In the genomic region with DNA sequence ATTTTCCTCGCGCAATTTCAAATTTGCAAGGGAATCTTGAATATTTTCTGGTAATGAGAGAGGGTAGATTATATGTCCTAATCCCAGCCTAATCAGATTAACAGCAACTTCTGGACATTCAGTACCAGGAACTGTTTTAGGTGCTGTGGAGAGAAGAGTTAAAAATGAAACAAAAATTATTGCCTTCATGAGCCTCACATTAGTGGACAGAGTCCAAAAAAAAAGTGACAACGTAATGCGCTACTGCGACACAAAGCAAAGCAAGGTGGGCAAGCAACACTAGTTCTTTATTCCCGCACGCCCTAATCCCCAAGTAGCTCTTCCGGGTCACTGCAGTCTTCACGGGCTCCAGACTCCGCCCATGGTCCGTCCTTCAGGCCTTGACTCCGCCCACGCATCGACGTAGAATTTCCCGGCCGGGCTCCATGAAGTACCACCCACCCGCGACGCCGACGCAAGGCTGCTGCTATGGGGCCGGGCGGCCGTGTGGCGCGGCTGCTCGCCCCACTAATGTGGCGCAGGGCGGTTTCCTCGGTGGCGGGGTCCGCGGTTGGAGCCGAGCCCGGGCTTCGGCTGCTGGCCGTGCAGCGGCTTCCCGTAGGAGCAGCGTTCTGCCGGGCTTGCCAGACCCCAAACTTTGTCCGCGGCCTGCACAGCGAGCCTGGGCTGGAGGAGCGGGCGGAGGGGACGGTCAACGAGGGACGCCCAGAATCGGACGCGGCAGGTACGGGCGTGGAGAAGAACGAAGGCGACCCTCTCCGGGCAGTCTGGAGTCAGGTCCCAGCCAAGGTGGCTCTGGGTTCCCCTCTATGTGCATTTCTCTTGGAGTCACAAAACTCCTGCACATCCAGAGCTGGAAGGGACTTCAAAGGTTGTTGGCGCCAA, we compare ENCODE assay signal across 1 cellular context.
TF ChIP-seq lines count a peak whose summit lies in the region.

Gene MALSU1 (plus strand): TSS at position 455 of the 885 bp plus-strand sequence. CDS start 14 bp downstream, at position 469.

TF ChIP-seq in HepG2, 621 proteins besides CTCF, POLR2A, EP300 and RAD21 (continued from another document and continues in another):
- TF ChIP-seq ZNF609 (CRISPR knock-in tag; IDR thresholded peaks at IDR 0.05; ENCODE audit: borderline replicate concordance), result no peak
- no peak for TF ChIP-seq ZNF567 (CRISPR knock-in tag; IDR thresholded peaks at IDR 0.05; ENCODE audit: borderline replicate concordance)
- no peak for TF ChIP-seq ZNF3 (CRISPR knock-in tag; IDR thresholded peaks at IDR 0.05)
- TF ChIP-seq TARDBP (CRISPR knock-in tag; IDR thresholded peaks at IDR 0.05), result peak; percentile 61
- TF ChIP-seq KAT2B (IDR thresholded peaks at IDR 0.05; ENCODE audit: borderline replicate concordance, low read depth, low read length), result no peak
- TF ChIP-seq ETV6 (CRISPR knock-in tag; conservative IDR thresholded peaks at IDR 0.05), result no peak; the same call in 1 of the 2 replicates
- TF ChIP-seq, protein P1, sequence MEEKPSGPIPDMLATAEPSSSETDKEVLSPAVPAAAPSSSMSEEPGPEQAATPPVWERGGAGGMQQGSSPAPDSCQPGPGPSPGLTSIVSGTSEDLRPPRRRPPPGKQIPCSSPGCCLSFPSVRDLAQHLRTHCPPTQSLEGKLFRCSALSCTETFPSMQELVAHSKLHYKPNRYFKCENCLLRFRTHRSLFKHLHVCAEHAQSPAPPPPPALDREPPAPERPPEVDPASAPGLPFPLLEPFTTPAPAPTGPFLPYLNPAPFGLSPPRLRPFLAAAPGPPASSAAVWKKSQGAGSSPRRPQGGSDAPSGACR (CRISPR knock-in tag; IDR thresholded peaks at IDR 0.05), result no peak
- TF ChIP-seq HIVEP1 (CRISPR knock-in tag; IDR thresholded peaks at IDR 0.05), result no peak; the same call in 1 of the 2 replicates
- TF ChIP-seq IRX3 (CRISPR knock-in tag; IDR thresholded peaks at IDR 0.05; ENCODE audit: borderline replicate concordance, low read depth), result no peak
- TF ChIP-seq HHEX (CRISPR knock-in tag; IDR thresholded peaks at IDR 0.05), result no peak
- peak; percentile 73; the same call in 1 of the 2 replicates for TF ChIP-seq SALL2 (CRISPR knock-in tag; IDR thresholded peaks at IDR 0.05)
- TF ChIP-seq ZNF232 (CRISPR knock-in tag; IDR thresholded peaks at IDR 0.05; ENCODE audit: borderline replicate concordance), result peak; percentile 23; the same call in 1 of the 2 replicates
- TF ChIP-seq, protein P2, sequence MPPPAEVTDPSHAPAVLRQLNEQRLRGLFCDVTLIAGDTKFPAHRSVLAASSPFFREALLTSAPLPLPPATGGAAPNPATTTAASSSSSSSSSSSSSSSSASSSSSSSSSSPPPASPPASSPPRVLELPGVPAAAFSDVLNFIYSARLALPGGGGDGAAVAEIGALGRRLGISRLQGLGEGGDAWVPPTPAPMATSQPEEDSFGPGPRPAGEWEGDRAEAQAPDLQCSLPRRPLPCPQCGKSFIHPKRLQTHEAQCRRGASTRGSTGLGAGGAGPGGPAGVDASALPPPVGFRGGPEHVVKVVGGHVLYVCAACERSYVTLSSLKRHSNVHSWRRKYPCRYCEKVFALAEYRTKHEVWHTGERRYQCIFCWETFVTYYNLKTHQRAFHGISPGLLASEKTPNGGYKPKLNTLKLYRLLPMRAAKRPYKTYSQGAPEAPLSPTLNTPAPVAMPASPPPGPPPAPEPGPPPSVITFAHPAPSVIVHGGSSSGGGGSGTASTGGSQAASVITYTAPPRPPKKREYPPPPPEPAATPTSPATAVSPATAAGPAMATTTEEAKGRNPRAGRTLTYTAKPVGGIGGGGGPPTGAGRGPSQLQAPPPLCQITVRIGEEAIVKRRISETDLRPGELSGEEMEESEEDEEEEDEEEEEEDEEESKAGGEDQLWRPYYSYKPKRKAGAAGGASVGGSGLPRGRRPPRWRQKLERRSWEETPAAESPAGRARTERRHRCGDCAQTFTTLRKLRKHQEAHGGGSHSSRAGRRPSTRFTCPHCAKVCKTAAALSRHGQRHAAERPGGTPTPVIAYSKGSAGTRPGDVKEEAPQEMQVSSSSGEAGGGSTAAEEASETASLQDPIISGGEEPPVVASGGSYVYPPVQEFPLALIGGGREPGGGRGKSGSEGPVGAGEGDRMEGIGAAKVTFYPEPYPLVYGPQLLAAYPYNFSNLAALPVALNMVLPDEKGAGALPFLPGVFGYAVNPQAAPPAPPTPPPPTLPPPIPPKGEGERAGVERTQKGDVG (CRISPR knock-in tag; IDR thresholded peaks at IDR 0.05; ENCODE audit: borderline replicate concordance), result no peak
- TF ChIP-seq RNF2 (conservative IDR thresholded peaks at IDR 0.05; ENCODE audit: low read depth), result 0 out of 2 replicates have a peak, but pooled peaks have one; percentile 26
- no peak for TF ChIP-seq ZFP36L1 (CRISPR knock-in tag; IDR thresholded peaks at IDR 0.05)
- TF ChIP-seq CAMTA2 (CRISPR knock-in tag; IDR thresholded peaks at IDR 0.05; ENCODE audit: borderline replicate concordance), result no peak
- TF ChIP-seq ZNF879 (CRISPR knock-in tag; IDR thresholded peaks at IDR 0.05), result no peak; the same call in 1 of the 2 replicates
- no peak for TF ChIP-seq ZSCAN20 (CRISPR knock-in tag; IDR thresholded peaks at IDR 0.05; ENCODE audit: borderline replicate concordance)
- TF ChIP-seq AKAP8 (CRISPR knock-in tag; IDR thresholded peaks at IDR 0.05), result no peak
- TF ChIP-seq NRL (CRISPR knock-in tag; IDR thresholded peaks at IDR 0.05; ENCODE audit: borderline replicate concordance), result peak; percentile 84; the same call in 1 of the 2 replicates
- TF ChIP-seq NR2F2 (IDR thresholded peaks at IDR 0.05; ENCODE audit: borderline replicate concordance, low read depth), result peak; percentile 15; the same call in 1 of the 2 replicates
- no peak for TF ChIP-seq DBP (CRISPR knock-in tag; IDR thresholded peaks at IDR 0.05; ENCODE audit: not compliant biosample characterization)
- TF ChIP-seq ZNF749 (CRISPR knock-in tag; IDR thresholded peaks at IDR 0.05; ENCODE audit: borderline replicate concordance), result 0 out of 2 replicates have a peak, but pooled peaks have one; percentile 18
- TF ChIP-seq, protein P3, sequence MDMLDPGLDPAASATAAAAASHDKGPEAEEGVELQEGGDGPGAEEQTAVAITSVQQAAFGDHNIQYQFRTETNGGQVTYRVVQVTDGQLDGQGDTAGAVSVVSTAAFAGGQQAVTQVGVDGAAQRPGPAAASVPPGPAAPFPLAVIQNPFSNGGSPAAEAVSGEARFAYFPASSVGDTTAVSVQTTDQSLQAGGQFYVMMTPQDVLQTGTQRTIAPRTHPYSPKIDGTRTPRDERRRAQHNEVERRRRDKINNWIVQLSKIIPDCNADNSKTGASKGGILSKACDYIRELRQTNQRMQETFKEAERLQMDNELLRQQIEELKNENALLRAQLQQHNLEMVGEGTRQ (IDR thresholded peaks at IDR 0.05; ENCODE audit: low read depth, low read length), result no peak
- TF ChIP-seq, protein P3 (CRISPR knock-in tag; IDR thresholded peaks at IDR 0.05; ENCODE audit: borderline replicate concordance), result no peak; the same call in 1 of the 2 replicates
- TF ChIP-seq ZNF383 (CRISPR knock-in tag; IDR thresholded peaks at IDR 0.05; ENCODE audit: borderline replicate concordance), result no peak
- TF ChIP-seq ZNF17 (CRISPR knock-in tag; IDR thresholded peaks at IDR 0.05), result no peak
- TF ChIP-seq ZNF318 (CRISPR knock-in tag; IDR thresholded peaks at IDR 0.05), result 0 out of 2 replicates have a peak, but pooled peaks have one; percentile 69
- no peak for TF ChIP-seq ZNF432 (CRISPR knock-in tag; IDR thresholded peaks at IDR 0.05; ENCODE audit: borderline replicate concordance)
- TF ChIP-seq HDAC1 (CRISPR knock-in tag; IDR thresholded peaks at IDR 0.05), result peak; percentile 92
- no peak for TF ChIP-seq MTA3 (CRISPR knock-in tag; IDR thresholded peaks at IDR 0.05)
